ENCODE assay signal across 8 cellular contexts in genomic region chr18:26657618-26658581, GRCh38.
DNase-seq lines count a peak whose midpoint lies in the region; ATAC-seq and TF ChIP-seq lines count a peak whose summit lies in the region.

No MANE protein-coding gene starts in this region.

- H3K36me3 ChIP-seq in adrenal gland (replicated peaks in 1 of 2) (no peaks in the 10 kb centered on the region), lower lobe of right lung (no peaks in the 10 kb centered on the region), upper lobe of left lung (no peaks in the 10 kb centered on the region)

- H3K9me3 ChIP-seq in adrenal gland (replicated peaks in 1 of 3): no peaks in the 10 kb centered on the region
- H3K9me3 ChIP-seq in lower lobe of right lung: no peaks in the 10 kb centered on the region
- no peaks in the 10 kb centered on the region for H3K9me3 ChIP-seq in upper lobe of left lung

- 9 to 13% (median 10%) methylated on average over 16 of the region's 16 CpGs for WGBS in adrenal gland, 4 donors
- 11 to 12% methylated on average over 16 of the region's 16 CpGs for WGBS in upper lobe of left lung, 2 donors

- no peak for TF ChIP-seq CTCF in adrenal gland (IDR thresholded peaks at IDR 0.05)
- no peak for TF ChIP-seq CTCF in lower lobe of right lung (IDR thresholded peaks at IDR 0.05)
- no peak for TF ChIP-seq CTCF in upper lobe of left lung (IDR thresholded peaks at IDR 0.05)

- DNase-seq in activated naive CD4-positive, alpha-beta T cell treated with anti-CD3 and anti-CD28 coated beads for 36 hours: no peak
- DNase-seq in activated naive CD4-positive, alpha-beta T cell treated with anti-CD3 and anti-CD28 coated beads, Interleukin-2, amount 50 U/mL, for 72 hours (ENCODE audit: low spot score in 2 of 2): no peak
- DNase-seq in adrenal gland (peak in 1 of 7 donors; percentile 16), lower lobe of right lung (no peak), upper lobe of left lung (no peak), NK-92 (lab: John Stamatoyannopoulos, UW; ENCODE audit: unreplicated experiment) (no peak), LoVo (ENCODE audit: low spot score) (no peak), sciatic nerve (ENCODE audit: low spot score) (no peak)

- H3K27me3 Mint-ChIP-seq in activated naive CD4-positive, alpha-beta T cell treated with anti-CD3 and anti-CD28 coated beads for 36 hours (ENCODE audit: low read depth): peaks cover 58% of the 10 kb centered on the region

- H3K4me3 ChIP-seq in adrenal gland (peak overlapping the region in 2 of 4 donors; percentile 68 to 92), lower lobe of right lung (peak overlapping the region; percentile 68), upper lobe of left lung (peak overlapping the region in 3 of 4 donors; percentile 56 to 78 (median 74))

- H3K4me1 Mint-ChIP-seq in activated naive CD4-positive, alpha-beta T cell treated with anti-CD3 and anti-CD28 coated beads for 36 hours (ENCODE audit: low read depth): peaks cover 8% of the 10 kb centered on the region

- H3K4me1 ChIP-seq in adrenal gland (replicated peaks in 1 of 2) (peaks cover 6 to 17% of the 10 kb centered on the region in 2 donors), lower lobe of right lung (peaks cover 32% of the 10 kb centered on the region), upper lobe of left lung (peaks cover 11 to 35% (median 24%) of the 10 kb centered on the region in 4 donors)

- ATAC-seq in activated naive CD4-positive, alpha-beta T cell treated with anti-CD3 and anti-CD28 coated beads, Interleukin-2, amount 50 U/mL, for 72 hours: no peak
- ATAC-seq in lower lobe of right lung: no peak
- no peak for ATAC-seq in upper lobe of left lung (ENCODE audit: low FRiP score in 2 of 2)
- ATAC-seq in sciatic nerve: no peak

- H3K27ac ChIP-seq in adrenal gland (peak overlapping the region; percentile 59 to 94 (median 86)), lower lobe of right lung (peak overlapping the region; percentile 72), upper lobe of left lung (peak overlapping the region in 1 of 4 donors; percentile 86)

- no peaks in the 10 kb centered on the region for H3K27me3 ChIP-seq in adrenal gland
- peaks cover 23% of the 10 kb centered on the region for H3K27me3 ChIP-seq in lower lobe of right lung (ENCODE audit: low read depth)
- peaks cover 0 to 5% (median 0%) of the 10 kb centered on the region in 4 donors for H3K27me3 ChIP-seq in upper lobe of left lung

- no peak overlapping the region for H3K27ac Mint-ChIP-seq in activated naive CD4-positive, alpha-beta T cell treated with anti-CD3 and anti-CD28 coated beads for 36 hours
- no peak overlapping the region for H3K27ac Mint-ChIP-seq in activated naive CD4-positive, alpha-beta T cell treated with anti-CD3 and anti-CD28 coated beads, Interleukin-2, amount 50 U/mL, for 72 hours

- TF ChIP-seq POLR2A in adrenal gland (IDR thresholded peaks at IDR 0.05) (no peak), upper lobe of left lung (IDR thresholded peaks at IDR 0.05) (no peak)

- CTCF ChIA-PET in activated naive CD4-positive, alpha-beta T cell treated with anti-CD3 and anti-CD28 coated beads for 36 hours (lab: Charles Lee): no interaction called here

- peak overlapping the region; percentile 73 for H3K4me3 Mint-ChIP-seq in activated naive CD4-positive, alpha-beta T cell treated with anti-CD3 and anti-CD28 coated beads for 36 hours

- no peak for TF ChIP-seq EP300 in upper lobe of left lung (IDR thresholded peaks at IDR 0.05)

- intact Hi-C loops in activated naive CD4-positive, alpha-beta T cell treated with anti-CD3 and anti-CD28 coated beads for 36 hours (cut with micrococcal nuclease): no loop called here
- intact Hi-C loops in adrenal gland (cut with DNase I): loop anchor here in 1 of 2 donors (10.0 kb wide), 1 partner anchor 87 kb away; no protein-coding TSS in a partner anchor
- intact Hi-C loops in lower lobe of right lung (cut with DNase I): no loop called here
- intact Hi-C loops in sciatic nerve (cut with DNase I): no loop called here

- no peaks in the 10 kb centered on the region for H3K36me3 Mint-ChIP-seq in activated naive CD4-positive, alpha-beta T cell treated with anti-CD3 and anti-CD28 coated beads for 36 hours (ENCODE audit: low read depth)
- peaks cover 7 to 14% of the 10 kb centered on the region in 2 donors for H3K36me3 Mint-ChIP-seq in activated naive CD4-positive, alpha-beta T cell treated with anti-CD3 and anti-CD28 coated beads, Interleukin-2, amount 50 U/mL, for 72 hours

- H3K9me3 Mint-ChIP-seq in activated naive CD4-positive, alpha-beta T cell treated with anti-CD3 and anti-CD28 coated beads for 36 hours: no peaks in the 10 kb centered on the region
- no peaks in the 10 kb centered on the region for H3K9me3 Mint-ChIP-seq in activated naive CD4-positive, alpha-beta T cell treated with anti-CD3 and anti-CD28 coated beads, Interleukin-2, amount 50 U/mL, for 72 hours
